Comparison of ENCODE assay signal across 2 cellular contexts in the genomic region with DNA sequence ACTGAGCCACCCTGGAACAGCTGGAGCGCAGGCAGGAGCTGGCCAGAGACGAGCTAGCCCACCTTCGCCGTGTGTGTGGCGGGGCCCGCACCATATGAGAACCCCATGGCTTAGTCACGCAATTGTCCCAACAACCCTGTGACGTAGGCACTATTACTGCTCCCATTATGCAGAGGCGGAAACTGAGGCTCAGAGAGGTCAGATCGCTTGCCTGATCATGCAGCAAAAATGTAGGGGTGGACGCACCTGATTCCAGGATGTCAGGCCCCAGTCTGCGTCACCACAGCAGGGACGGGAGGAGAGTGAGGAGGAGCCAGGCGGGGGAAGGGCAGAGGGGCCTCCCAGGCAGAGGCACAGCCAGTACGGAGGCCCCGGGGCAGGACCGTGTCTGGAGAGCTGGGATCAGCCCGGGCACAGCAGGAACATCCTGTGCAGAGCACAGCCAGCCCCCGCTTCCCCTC.
A peak's percentile ranks its signal among the peaks of the same experiment; 100 is the strongest.
TF ChIP-seq lines count a peak whose summit lies in the region.

No MANE protein-coding gene starts in this region.

TF ChIP-seq in endothelial cell of umbilical vein, 7 proteins besides CTCF, POLR2A, EP300 and RAD21:
- TF ChIP-seq, protein P1, sequence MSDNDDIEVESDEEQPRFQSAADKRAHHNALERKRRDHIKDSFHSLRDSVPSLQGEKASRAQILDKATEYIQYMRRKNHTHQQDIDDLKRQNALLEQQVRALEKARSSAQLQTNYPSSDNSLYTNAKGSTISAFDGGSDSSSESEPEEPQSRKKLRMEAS (IDR thresholded peaks at IDR 0.05; ENCODE audit: insufficient read depth, insufficient read length) = no peak
- TF ChIP-seq FOS (IDR thresholded peaks at IDR 0.05; ENCODE audit: borderline replicate concordance, insufficient read depth, low read length) = peak; percentile 50
- TF ChIP-seq POLR2AphosphoS5 (IDR thresholded peaks at IDR 0.05; ENCODE audit: insufficient read depth, low read depth, low read length) = peak; percentile 85
- no peak for TF ChIP-seq MYC (IDR thresholded peaks at IDR 0.05; ENCODE audit: low read depth, low read length)
- TF ChIP-seq JUN (IDR thresholded peaks at IDR 0.05; ENCODE audit: borderline replicate concordance, insufficient read depth, insufficient read length, low read depth) = peak; percentile 74
- TF ChIP-seq EZH2 (IDR thresholded peaks at IDR 0.05; ENCODE audit: borderline replicate concordance, low read depth, low read length, severe bottlenecking) = no peak
- peak; percentile 77 for TF ChIP-seq GATA2 (IDR thresholded peaks at IDR 0.05; ENCODE audit: insufficient read depth, insufficient read length, low read depth, low read length)
TF ChIP-seq in endothelial cell of umbilical vein: peak in this region for 4.

TF ChIP-seq in HepG2, 621 proteins besides CTCF, POLR2A, EP300 and RAD21:
- no peak for TF ChIP-seq MYC (CRISPR knock-in tag; IDR thresholded peaks at IDR 0.05; ENCODE audit: borderline replicate concordance)
- TF ChIP-seq CEBPG (CRISPR knock-in tag; IDR thresholded peaks at IDR 0.05) = no peak
- TF ChIP-seq, protein P2, sequence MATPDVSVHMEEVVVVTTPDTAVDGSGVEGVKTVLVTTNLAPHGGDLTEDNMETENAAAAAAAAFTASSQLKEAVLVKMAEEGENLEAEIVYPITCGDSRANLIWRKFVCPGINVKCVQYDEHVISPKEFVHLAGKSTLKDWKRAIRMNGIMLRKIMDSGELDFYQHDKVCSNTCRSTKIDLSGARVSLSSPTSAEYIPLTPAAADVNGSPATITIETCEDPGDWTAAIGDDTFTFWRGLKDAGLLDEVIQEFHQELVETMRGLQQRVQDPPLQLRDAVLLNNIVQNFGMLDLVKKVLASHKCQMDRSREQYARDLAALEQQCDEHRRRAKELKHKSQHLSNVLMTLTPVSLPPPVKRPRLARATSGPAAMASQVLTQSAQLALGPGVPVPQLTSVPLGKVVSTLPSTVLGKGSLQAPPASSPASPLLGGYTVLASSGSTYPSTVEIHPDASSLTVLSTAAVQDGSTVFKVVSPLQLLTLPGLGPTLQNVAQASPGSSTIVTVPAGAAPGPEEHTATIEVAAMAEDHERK (CRISPR knock-in tag; IDR thresholded peaks at IDR 0.05; ENCODE audit: low read depth) = no peak
- TF ChIP-seq ZNF256 (CRISPR knock-in tag; conservative IDR thresholded peaks at IDR 0.05) = no peak
- peak; percentile 85 for TF ChIP-seq ZNF629 (CRISPR knock-in tag; conservative IDR thresholded peaks at IDR 0.05)
- no peak for TF ChIP-seq ZNF557 (CRISPR knock-in tag; IDR thresholded peaks at IDR 0.05)
- TF ChIP-seq ZZZ3 (CRISPR knock-in tag; IDR thresholded peaks at IDR 0.05; ENCODE audit: borderline replicate concordance) = no peak
- TF ChIP-seq ZNF451 (CRISPR knock-in tag; IDR thresholded peaks at IDR 0.05) = no peak
- TF ChIP-seq FLYWCH1 (CRISPR knock-in tag; IDR thresholded peaks at IDR 0.05) = no peak
- no peak for TF ChIP-seq ZNF790 (CRISPR knock-in tag; IDR thresholded peaks at IDR 0.05; ENCODE audit: borderline replicate concordance)
- TF ChIP-seq ZFP1 (CRISPR knock-in tag; IDR thresholded peaks at IDR 0.05) = no peak
- TF ChIP-seq ZMYM3 (CRISPR knock-in tag; IDR thresholded peaks at IDR 0.05) = peak; percentile 70; the same call in 1 of the 2 replicates
- no peak for TF ChIP-seq PHB2 (IDR thresholded peaks at IDR 0.05; ENCODE audit: partially characterized antibody)
- no peak for TF ChIP-seq ZNF792 (CRISPR knock-in tag; IDR thresholded peaks at IDR 0.05)
